ENCODE assay signal across 16 cellular contexts in genomic region chr5:120257358-120257971, GRCh38.
DNase-seq lines count a peak whose midpoint lies in the region; ATAC-seq and TF ChIP-seq lines count a peak whose summit lies in the region.
"Had no signal": no experiment of that assay in that cellular context is flagged by ENCODE, and none has a peak within 500 bp of the region (broad histone marks: within the 10 kb centered on the region; RNA-seq: fewer than 3 reads in every experiment).

No MANE protein-coding gene starts in this region.

- H2BK5ac ChIP-seq in mesenchymal stem cell (ENCODE audit: low read depth, low read length, poor library complexity, severe bottlenecking), result no peak overlapping the region

- no peak for ATAC-seq in right cardiac atrium
- ATAC-seq in Right ventricle myocardium superior (ENCODE audit: poor library complexity), result no peak
- no peak for ATAC-seq in HG03469 (IDR thresholded peaks at IDR 0.05; ENCODE audit: unreplicated experiment)

- H3K36me3 ChIP-seq in SK-N-SH (replicated peaks in 1 of 2; ENCODE audit: control insufficient read depth in 1 of 2, insufficient read depth in 2 of 2, low read length in 1 of 2) (no peaks in the 10 kb centered on the region), mesenchymal stem cell (ENCODE audit: control insufficient read depth in 1 of 2, insufficient read depth in 2 of 2, low read depth in 1 of 2, low read length in 2 of 2) (no peaks in the 10 kb centered on the region), suprapubic skin (no peaks in the 10 kb centered on the region)

- H3K9me3 ChIP-seq in right cardiac atrium (ENCODE audit: control insufficient read depth, low read length) (no peaks in the 10 kb centered on the region), SK-N-SH (no peaks in the 10 kb centered on the region), mesenchymal stem cell (ENCODE audit: control insufficient read depth, low read length) (no peaks in the 10 kb centered on the region), suprapubic skin (no peaks in the 10 kb centered on the region)

- H3K4me2 ChIP-seq in SK-N-SH (peak overlapping the region; percentile 26; the same call in 1 of the 2 replicates), mesenchymal stem cell (ENCODE audit: low read length, poor library complexity, severe bottlenecking) (no peak overlapping the region)
- H3K4me2 ChIP-seq: KMS-11 had no signal

- TF ChIP-seq POLR2A in suprapubic skin (IDR thresholded peaks at IDR 0.05), result no peak

- no peaks in the 10 kb centered on the region for H3K79me1 ChIP-seq in mesenchymal stem cell (replicated peaks; ENCODE audit: low read length, poor library complexity, severe bottlenecking)

- H2BK120ac ChIP-seq in mesenchymal stem cell (ENCODE audit: low read depth, low read length), result no peak overlapping the region

- H3K18ac ChIP-seq in mesenchymal stem cell (ENCODE audit: low read depth in 1 of 2, low read length in 2 of 2), result peak overlapping the region in 1 of 2 experiments; percentile 53

- TF ChIP-seq RAD21 in SK-N-SH (IDR thresholded peaks at IDR 0.05; ENCODE audit: low read length), result peak; percentile 54

- no peaks in the 10 kb centered on the region for H3F3A ChIP-seq in SK-N-SH (replicated peaks; ENCODE audit: insufficient read depth)

- no peaks in the 10 kb centered on the region for H3K79me2 ChIP-seq in SK-N-SH (ENCODE audit: insufficient read depth)

- H2BK12ac ChIP-seq in mesenchymal stem cell (ENCODE audit: low read length in 2 of 2), result no peak overlapping the region

- H2AK5ac ChIP-seq in mesenchymal stem cell (ENCODE audit: low read length, severe bottlenecking), result no peak overlapping the region

- DNase-seq in right cardiac atrium (peak in 1 of 3 donors; percentile 3), Right ventricle myocardium superior (no peak), SK-N-SH (peak; percentile 21), mesenchymal stem cell (no peak), suprapubic skin (ENCODE audit: low spot score in 2 of 2) (no peak), OCI-M2 (lab: John Stamatoyannopoulos, UW; ENCODE audit: unreplicated experiment) (no peak), COR-L47 (lab: John Stamatoyannopoulos, UW) (no peak)
- DNase-seq: 8988T; CD8-positive, alpha-beta memory T cell; NCI-H1417; NCI-H1930; NCI-H345; NCI-H524 treated with DMSO at 0.1 percent for 48 hours; SHP77 treated with DMSO at 0.1 percent for 48 hours had no signal

- no peak overlapping the region for H3K27ac ChIP-seq in right cardiac atrium (ENCODE audit: low read length)
- H3K27ac ChIP-seq in SK-N-SH (ENCODE audit: low read depth in 2 of 2, low read length in 1 of 2), result peak overlapping the region; percentile 3 to 95; a peak in 3 of 4 replicates
- H3K27ac ChIP-seq in mesenchymal stem cell (ENCODE audit: low read length, poor library complexity, severe bottlenecking), result no peak overlapping the region
- peak overlapping the region; percentile 8 for H3K27ac ChIP-seq in suprapubic skin
- H3K27ac ChIP-seq: KMS-11 had no signal

- POLR2A ChIA-PET in SK-N-SH (lab: Yijun Ruan, JAX), result no interaction called here

- TF ChIP-seq EP300 in SK-N-SH (IDR thresholded peaks at IDR 0.05; ENCODE audit: borderline replicate concordance in 1 of 2, low read depth in 1 of 2, low read length in 1 of 2) (peak in 1 of 2 experiments; percentile 99; a peak in 2 of 4 replicates), suprapubic skin (IDR thresholded peaks at IDR 0.05) (no peak)

- no peak overlapping the region for H3K23ac ChIP-seq in mesenchymal stem cell (ENCODE audit: low read length in 2 of 2)

- H3K4ac ChIP-seq in mesenchymal stem cell (ENCODE audit: low read depth in 1 of 2, low read length in 2 of 2), result no peak overlapping the region

- CTCF ChIA-PET in SK-N-SH (lab: Yijun Ruan, JAX), result interaction anchor here (0.6 to 1.4 kb wide), 3 partner anchors 190 to 279 kb away, joined by 3 to 4 read pairs (median 3); no protein-coding TSS in a partner anchor

- no peaks in the 10 kb centered on the region for H3K4me1 ChIP-seq in right cardiac atrium (ENCODE audit: control insufficient read depth, insufficient read depth, low read length)
- H3K4me1 ChIP-seq in SK-N-SH (ENCODE audit: control insufficient read depth in 1 of 2, insufficient read depth in 2 of 2, low read depth in 1 of 2, low read length in 1 of 2), result peaks cover 0 to 13% of the 10 kb centered on the region in 2 experiments; a peak in 2 of 4 replicates
- no peaks in the 10 kb centered on the region for H3K4me1 ChIP-seq in mesenchymal stem cell (ENCODE audit: control insufficient read depth, insufficient read depth, low read depth, low read length)
- H3K4me1 ChIP-seq in suprapubic skin, result no peaks in the 10 kb centered on the region

- no peaks in the 10 kb centered on the region for H3K9me2 ChIP-seq in SK-N-SH

- no peak overlapping the region for H2BK15ac ChIP-seq in mesenchymal stem cell (ENCODE audit: low read depth, poor library complexity, severe bottlenecking)

- H3K9ac ChIP-seq in SK-N-SH (no peak overlapping the region), mesenchymal stem cell (ENCODE audit: low read length) (peak overlapping the region; percentile 49)
- H3K9ac ChIP-seq: KMS-11 had no signal

- 73% methylated on average over 3 of the region's 3 CpGs for WGBS in right cardiac atrium
- 43% methylated on average over 3 of the region's 3 CpGs for WGBS in SK-N-SH (ENCODE audit: low lambda C conversion rate)
- 97% methylated on average over 2 of the region's 3 CpGs for WGBS in mesenchymal stem cell
- WGBS in suprapubic skin, result 80% methylated on average over 3 of the region's 3 CpGs

- TF ChIP-seq CTCF in SK-N-SH (IDR thresholded peaks at IDR 0.05), result no peak
- no peak for TF ChIP-seq CTCF in suprapubic skin (IDR thresholded peaks at IDR 0.05)

- H4K91ac ChIP-seq in mesenchymal stem cell (ENCODE audit: low read length), result no peak overlapping the region

- H3K14ac ChIP-seq in mesenchymal stem cell (ENCODE audit: low read length in 2 of 2), result no peak overlapping the region

- no peak overlapping the region for H4K8ac ChIP-seq in mesenchymal stem cell (ENCODE audit: low read length)

- H2AFZ ChIP-seq in SK-N-SH (ENCODE audit: low read depth) (peak overlapping the region; percentile 75), mesenchymal stem cell (ENCODE audit: low read depth, low read length) (no peak overlapping the region)

- intact Hi-C loops in right cardiac atrium (cut with DNase I), result no loop called here
- intact Hi-C loops in Right ventricle myocardium superior (cut with DNase I), result no loop called here

- H3K4me3 ChIP-seq in right cardiac atrium (ENCODE audit: low read length) (peak overlapping the region; percentile 32), SK-N-SH (ENCODE audit: low read depth in 2 of 2, low read length in 1 of 2) (no peak overlapping the region), mesenchymal stem cell (ENCODE audit: insufficient read depth in 1 of 2, low read depth in 1 of 2, low read length in 2 of 2) (no peak overlapping the region), suprapubic skin (no peak overlapping the region)

- H4K20me1 ChIP-seq in SK-N-SH (ENCODE audit: insufficient read depth), result no peaks in the 10 kb centered on the region

- H3K27me3 ChIP-seq in right cardiac atrium (ENCODE audit: control insufficient read depth, insufficient read depth) (no peaks in the 10 kb centered on the region), SK-N-SH (ENCODE audit: insufficient read depth) (no peaks in the 10 kb centered on the region), mesenchymal stem cell (ENCODE audit: control insufficient read depth in 1 of 2, insufficient read depth in 1 of 2, low read length in 2 of 2) (no peaks in the 10 kb centered on the region), suprapubic skin (no peaks in the 10 kb centered on the region)

TF ChIP-seq in SK-N-SH, 30 proteins besides CTCF, POLR2A, EP300 and RAD21 (continues in another document):
- peak; percentile 14 for TF ChIP-seq CHD2 (IDR thresholded peaks at IDR 0.05; ENCODE audit: low read length, partially characterized antibody)
- no peak for TF ChIP-seq RFX5 (IDR thresholded peaks at IDR 0.05; ENCODE audit: low read length)
- no peak for TF ChIP-seq SIN3A (IDR thresholded peaks at IDR 0.05; ENCODE audit: borderline replicate concordance, low read depth, low read length)
- TF ChIP-seq TEAD4 (IDR thresholded peaks at IDR 0.05; ENCODE audit: borderline replicate concordance, insufficient read depth), result peak; percentile 52; the same call in 1 of the 2 replicates
- no peak for TF ChIP-seq USF1 (IDR thresholded peaks at IDR 0.05; ENCODE audit: borderline replicate concordance, low read depth)
- TF ChIP-seq ELF1 (IDR thresholded peaks at IDR 0.05), result no peak
- no peak for TF ChIP-seq EZH2phosphoT487 (IDR thresholded peaks at IDR 0.05; ENCODE audit: borderline replicate concordance, low read depth)
- TF ChIP-seq MXI1 (IDR thresholded peaks at IDR 0.05; ENCODE audit: low read depth, low read length), result no peak
- TF ChIP-seq POLR2AphosphoS5 (IDR thresholded peaks at IDR 0.05; ENCODE audit: low read depth, low read length), result 0 out of 2 replicates have a peak, but pooled peaks have one; percentile 39
- no peak for TF ChIP-seq YY1 (IDR thresholded peaks at IDR 0.05; ENCODE audit: low read depth)
- no peak for TF ChIP-seq MEF2A (IDR thresholded peaks at IDR 0.05; ENCODE audit: borderline replicate concordance, low read depth)
- no peak for TF ChIP-seq MAX (IDR thresholded peaks at IDR 0.05; ENCODE audit: low read depth)
- peak; percentile 10; the same call in 1 of the 2 replicates for TF ChIP-seq SMC3 (IDR thresholded peaks at IDR 0.05; ENCODE audit: low read depth, low read length)
- 0 out of 2 replicates have a peak, but pooled peaks have one; percentile 3 for TF ChIP-seq JUND (IDR thresholded peaks at IDR 0.05)
- TF ChIP-seq FOXJ3 (CRISPR knock-in tag; IDR thresholded peaks at IDR 0.05), result peak; percentile 54; the same call in 1 of the 2 replicates

Comparison
In these comparisons a context has a peak if more than half of its experiments do, and no peak if none do; other contexts are left out.
1. H3K27ac ChIP-seq: peak in SK-N-SH (2 of 2) and suprapubic skin (single experiment); none in right cardiac atrium (single experiment) and mesenchymal stem cell (single experiment).